8 cellular contexts compared by ENCODE assay signal in genomic region chr3:187740446-187741399, GRCh38. TPM values are rescaled to one million over a fixed set of nuclear protein-coding genes. Genes with fewer than 3 reads are reported as not detected.
DNase-seq lines count a peak whose midpoint lies in the region; ATAC-seq and TF ChIP-seq lines count a peak whose summit lies in the region.

No MANE protein-coding gene starts in this region.

- peaks cover 28% of the 10 kb centered on the region for H3F3A ChIP-seq in SK-N-SH (replicated peaks; ENCODE audit: insufficient read depth)

- H3K9me3 ChIP-seq in CD4-positive, alpha-beta memory T cell (ENCODE audit: control insufficient read depth in 1 of 2, low read length in 2 of 2), result no peaks in the 10 kb centered on the region
- no peaks in the 10 kb centered on the region for H3K9me3 ChIP-seq in SK-N-SH
- no peaks in the 10 kb centered on the region for H3K9me3 ChIP-seq in adipocyte (ENCODE audit: control insufficient read depth, low read length)
- H3K9me3 ChIP-seq in cardiac muscle cell (ENCODE audit: low read depth), result no peaks in the 10 kb centered on the region

- intact Hi-C loops in CD4-positive, alpha-beta memory T cell (cut with micrococcal nuclease), result loop anchor here (1.0 to 10.0 kb wide), 7 partner anchors 92 to 1392 kb away; no protein-coding TSS in a partner anchor

- POLR2A ChIA-PET in CD4-positive, alpha-beta memory T cell (lab: Charles Lee; ENCODE audit: partially characterized antibody), result interaction anchor here (0.6 to 5.4 kb wide), 33 partner anchors 36 to 1408 kb away, joined by 3 to 90 read pairs (median 5); partner anchors contain the start of genes LPP and RTP4
- POLR2A ChIA-PET in SK-N-SH (lab: Yijun Ruan, JAX), result no interaction called here

- H3K36me3 ChIP-seq in CD4-positive, alpha-beta memory T cell (ENCODE audit: insufficient read depth, low read length), result no peaks in the 10 kb centered on the region
- H3K36me3 ChIP-seq in SK-N-SH (replicated peaks in 1 of 2; ENCODE audit: control insufficient read depth in 1 of 2, insufficient read depth in 2 of 2, low read length in 1 of 2), result no peaks in the 10 kb centered on the region
- H3K36me3 ChIP-seq in adipocyte (ENCODE audit: control insufficient read depth, insufficient read depth, low read length, severe bottlenecking), result no peaks in the 10 kb centered on the region
- no peaks in the 10 kb centered on the region for H3K36me3 ChIP-seq in cardiac muscle cell
- no peaks in the 10 kb centered on the region for H3K36me3 ChIP-seq in urinary bladder (ENCODE audit: insufficient read depth)

- peaks cover 23 to 71% (median 38%) of the 10 kb centered on the region in 4 donors for H3K4me1 Mint-ChIP-seq in CD4-positive, alpha-beta memory T cell
- H3K4me1 Mint-ChIP-seq in osteocyte (ENCODE audit: unreplicated experiment), result peaks cover 69% of the 10 kb centered on the region

- no peaks in the 10 kb centered on the region for H3K27me3 Mint-ChIP-seq in CD4-positive, alpha-beta memory T cell
- H3K27me3 Mint-ChIP-seq in osteocyte (ENCODE audit: unreplicated experiment), result no peaks in the 10 kb centered on the region

- H3K27me3 ChIP-seq in CD4-positive, alpha-beta memory T cell (ENCODE audit: insufficient read depth, low read length), result no peaks in the 10 kb centered on the region
- H3K27me3 ChIP-seq in SK-N-SH (ENCODE audit: insufficient read depth) (no peaks in the 10 kb centered on the region), adipocyte (replicated peaks; ENCODE audit: control insufficient read depth, insufficient read depth, low read length) (no peaks in the 10 kb centered on the region), cardiac muscle cell (no peaks in the 10 kb centered on the region)

- peaks cover 0 to 4% (median 0%) of the 10 kb centered on the region in 8 donors for H3K9me3 Mint-ChIP-seq in CD4-positive, alpha-beta memory T cell
- H3K9me3 Mint-ChIP-seq in osteocyte (ENCODE audit: unreplicated experiment), result no peaks in the 10 kb centered on the region

- peak overlapping the region; percentile 73 for H3K27ac ChIP-seq in CD4-positive, alpha-beta memory T cell (ENCODE audit: low read depth, low read length)
- H3K27ac ChIP-seq in SK-N-SH (ENCODE audit: low read depth in 2 of 2, low read length in 1 of 2) (peak overlapping the region; percentile 68 to 97; a peak in 3 of 4 replicates), cardiac muscle cell (no peak overlapping the region), urinary bladder (ENCODE audit: low read depth) (peak overlapping the region; percentile 97)

- no peak for TF ChIP-seq EP300 in SK-N-SH (IDR thresholded peaks at IDR 0.05; ENCODE audit: borderline replicate concordance in 1 of 2, low read depth in 1 of 2, low read length in 1 of 2)

- peak overlapping the region; percentile 93 for H3K4me2 ChIP-seq in SK-N-SH

- peak overlapping the region; percentile 94 to 99 (median 96) for H3K27ac Mint-ChIP-seq in CD4-positive, alpha-beta memory T cell
- H3K27ac Mint-ChIP-seq in osteocyte (ENCODE audit: unreplicated experiment), result peak overlapping the region; percentile 100

- no peaks in the 10 kb centered on the region for H3K9me2 ChIP-seq in SK-N-SH

- peaks cover 35% of the 10 kb centered on the region for H3K4me1 ChIP-seq in CD4-positive, alpha-beta memory T cell (ENCODE audit: insufficient read depth, low read length)
- H3K4me1 ChIP-seq in SK-N-SH (ENCODE audit: control insufficient read depth in 1 of 2, insufficient read depth in 2 of 2, low read depth in 1 of 2, low read length in 1 of 2) (peaks cover 31 to 42% of the 10 kb centered on the region in 2 experiments; a peak in 3 of 4 replicates), adipocyte (ENCODE audit: control insufficient read depth, insufficient read depth, low read length) (peaks cover 45% of the 10 kb centered on the region), cardiac muscle cell (ENCODE audit: low read depth) (peaks cover 11% of the 10 kb centered on the region), urinary bladder (ENCODE audit: insufficient read depth) (peaks cover 3% of the 10 kb centered on the region)

- peaks cover 5% of the 10 kb centered on the region; the same call in 1 of the 2 replicates for H4K20me1 ChIP-seq in SK-N-SH (ENCODE audit: insufficient read depth)

- peak; percentile 59 to 71 (median 62) for DNase-seq in CD4-positive, alpha-beta memory T cell
- DNase-seq in HuH-7 (ENCODE audit: low spot score), result peak; percentile 67
- DNase-seq in SK-N-SH, result peak; percentile 85
- peak; percentile 87 for DNase-seq in adipocyte (ENCODE audit: low read depth)
- peak; percentile 78 to 79 for DNase-seq in cardiac muscle cell (ENCODE audit: low read depth in 1 of 2, low spot score in 1 of 2)
- DNase-seq in osteocyte (ENCODE audit: extremely low spot score, unreplicated experiment), result peak; percentile 89

- peak overlapping the region; percentile 93 for H3K9ac ChIP-seq in SK-N-SH
- peak overlapping the region; percentile 98 for H3K9ac ChIP-seq in adipocyte (ENCODE audit: low read length)

- WGBS in SK-N-SH (ENCODE audit: low lambda C conversion rate), result 5% methylated on average over 34 of the region's 38 CpGs
- under 1% methylated on average over 38 of the region's 38 CpGs for WGBS in urinary bladder

- H3K4me3 ChIP-seq in CD4-positive, alpha-beta memory T cell (ENCODE audit: low read length in 2 of 2), result peak overlapping the region; percentile 88 to 92
- peak overlapping the region; percentile 51 to 94 for H3K4me3 ChIP-seq in SK-N-SH (ENCODE audit: low read depth in 2 of 2, low read length in 1 of 2)
- peak overlapping the region; percentile 90 for H3K4me3 ChIP-seq in adipocyte (ENCODE audit: low read length)
- H3K4me3 ChIP-seq in cardiac muscle cell, result peak overlapping the region; percentile 52
- H3K4me3 ChIP-seq in urinary bladder (ENCODE audit: low read depth, low read length), result peak overlapping the region; percentile 32

- CTCF ChIA-PET in CD4-positive, alpha-beta memory T cell (lab: Charles Lee; ENCODE audit: partially characterized antibody), result interaction anchor here (0.6 to 12.2 kb wide), 172 partner anchors 8 to 1615 kb away, joined by 3 to 729 read pairs (median 5); partner anchors contain the start of gene LPP
- CTCF ChIA-PET in SK-N-SH (lab: Yijun Ruan, JAX), result interaction anchor here (0.6 to 6.3 kb wide), 109 partner anchors 8 to 1527 kb away, joined by 3 to 137 read pairs (median 4); partner anchors contain the start of gene LPP

- peak; percentile 69 for TF ChIP-seq RAD21 in SK-N-SH (IDR thresholded peaks at IDR 0.05; ENCODE audit: low read length)

- H2AFZ ChIP-seq in SK-N-SH (ENCODE audit: low read depth), result peak overlapping the region; percentile 70

- no peak for ATAC-seq in HG03354 (IDR thresholded peaks at IDR 0.05; ENCODE audit: poor library complexity, severe bottlenecking, unreplicated experiment)

- H3K79me2 ChIP-seq in SK-N-SH (ENCODE audit: insufficient read depth), result peaks cover 88% of the 10 kb centered on the region

- H3K4me3 Mint-ChIP-seq in CD4-positive, alpha-beta memory T cell, result peak overlapping the region; percentile 95 to 99 (median 96)
- peak overlapping the region; percentile 94 for H3K4me3 Mint-ChIP-seq in osteocyte (ENCODE audit: unreplicated experiment)

- TF ChIP-seq CTCF in SK-N-SH (IDR thresholded peaks at IDR 0.05), result peak; percentile 96
- TF ChIP-seq CTCF in cardiac muscle cell (IDR thresholded peaks at IDR 0.05; ENCODE audit: low read depth, low read length), result peak; percentile 86
- peak; percentile 97 for TF ChIP-seq CTCF in osteocyte (IDR thresholded peaks at IDR 0.05)

- peaks cover 0 to 34% of the 10 kb centered on the region in 2 donors for H3K36me3 Mint-ChIP-seq in CD4-positive, alpha-beta memory T cell
- no peaks in the 10 kb centered on the region for H3K36me3 Mint-ChIP-seq in osteocyte (ENCODE audit: unreplicated experiment)

TF ChIP-seq in SK-N-SH, 30 proteins besides CTCF, POLR2A, EP300 and RAD21 (continues in another document):
- TF ChIP-seq FOXJ3 (CRISPR knock-in tag; IDR thresholded peaks at IDR 0.05), result no peak
- TF ChIP-seq JUND (IDR thresholded peaks at IDR 0.05), result no peak
- TF ChIP-seq ZBTB33 (IDR thresholded peaks at IDR 0.05; ENCODE audit: borderline replicate concordance, low read depth), result no peak
- TF ChIP-seq USF2 (IDR thresholded peaks at IDR 0.05; ENCODE audit: borderline replicate concordance, low read depth, low read length), result no peak

RNA-seq across cellular contexts. Expression of gene BCL6, which starts 4.5 kb away (rescaled TPM):
- total RNA-seq in CD4-positive, alpha-beta memory T cell, result 10 to 100 TPM; 31.4 to 34.8 TPM
- 1 to 10 TPM; 1.1 to 1.8 TPM for polyA plus RNA-seq in CD4-positive, alpha-beta memory T cell
- polyA plus RNA-seq in SK-N-SH (2012; rRNA removed) (13.8 and 14.0 TPM in 2 replicates), cardiac muscle cell (3.6 and 4.9 TPM in 2 replicates), urinary bladder (96.4 TPM)
- polyA plus RNA-seq in SK-N-SH (2012; cell fraction: cytosol; rRNA removed), result 6.0 and 7.6 TPM in 2 replicates
- polyA plus RNA-seq in SK-N-SH (2012; cell fraction: nucleus; rRNA removed), result 71.7 and 72.8 TPM in 2 replicates
- total RNA-seq in cardiac muscle cell (5.7 and 12.7 TPM in 2 replicates), osteocyte (69.3 and 84.8 TPM in 2 replicates), urinary bladder (9.8 TPM)

RNA-seq across cellular contexts. Expression of gene RTP2, which starts 38.4 kb away (rescaled TPM):
- total RNA-seq in CD4-positive, alpha-beta memory T cell, result not detected
- not detected for polyA plus RNA-seq in CD4-positive, alpha-beta memory T cell
- polyA plus RNA-seq in SK-N-SH (2012; rRNA removed), result 0.07 TPM in 1 of 2 replicates, not detected in the other
- polyA plus RNA-seq in SK-N-SH (2012; cell fraction: cytosol; rRNA removed), result not detected in 2 replicates
- not detected in 2 replicates for polyA plus RNA-seq in SK-N-SH (2012; cell fraction: nucleus; rRNA removed)
- total RNA-seq in cardiac muscle cell, result not detected in 2 replicates
- polyA plus RNA-seq in cardiac muscle cell, result not detected in 2 replicates
- not detected in 2 replicates for total RNA-seq in osteocyte
- total RNA-seq in urinary bladder, result not detected
- not detected for polyA plus RNA-seq in urinary bladder

Comparison
In these comparisons a context has a peak if more than half of its experiments do, and no peak if none do; other contexts are left out.
1. H3K4me3 ChIP-seq: peak in every context shown above with its lines; median percentile 90 in CD4-positive, alpha-beta memory T cell; 90 in adipocyte; 72 in SK-N-SH; 52 in cardiac muscle cell; 32 in urinary bladder.